19 cellular contexts compared by ENCODE assay signal in the genomic region with DNA sequence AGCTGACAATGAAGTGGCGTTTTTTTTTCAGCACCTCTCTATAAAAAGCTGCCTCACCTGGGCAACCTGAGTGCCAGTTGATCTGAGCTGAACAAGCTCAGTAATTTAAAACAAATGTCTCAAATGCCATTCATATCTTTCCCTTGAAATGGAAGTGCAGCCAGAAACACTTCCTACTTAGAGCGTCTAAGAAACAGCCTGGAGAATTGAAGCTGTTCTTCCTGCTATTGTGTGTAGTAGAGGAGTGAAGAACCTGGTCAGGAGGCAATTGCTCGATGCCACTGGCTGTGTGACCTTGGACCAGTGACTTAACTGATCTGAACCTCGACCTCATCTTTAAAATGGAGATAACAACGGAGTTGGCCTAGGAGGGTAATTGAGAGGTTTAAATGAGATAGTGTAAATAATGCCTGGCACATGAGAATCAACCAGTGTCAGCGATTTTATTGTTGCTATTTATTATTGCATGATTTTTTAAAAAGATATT.
A peak's percentile ranks its signal among the peaks of the same experiment; 100 is the strongest.
DNase-seq lines count a peak whose midpoint lies in the region; ATAC-seq, FAIRE-seq and TF ChIP-seq lines count a peak whose summit lies in the region.
"Had no signal": no experiment of that assay in that cellular context is flagged by ENCODE, and none has a peak within 500 bp of the region (broad histone marks: within the 10 kb centered on the region; RNA-seq: fewer than 3 reads in every experiment).

No MANE protein-coding gene starts in this region.

- ATAC-seq in GM21576 (IDR thresholded peaks at IDR 0.05; ENCODE audit: unreplicated experiment), result no peak
- ATAC-seq: CD8-positive, alpha-beta T cell had no signal

- H3K9me3 Mint-ChIP-seq in HFFc6, result no peaks in the 10 kb centered on the region
- H3K9me3 Mint-ChIP-seq: CD8-positive, alpha-beta T cell had no signal

- H3K27ac Mint-ChIP-seq in HFFc6, result no peak overlapping the region
- H3K27ac Mint-ChIP-seq: CD14-positive monocyte; CD8-positive, alpha-beta T cell had no signal

- no peak overlapping the region for H3K27ac ChIP-seq in neural cell (ENCODE audit: low read length)
- H3K27ac ChIP-seq: 22Rv1, HL-60 had no signal

- H4K20me1 ChIP-seq in neural cell (ENCODE audit: insufficient read depth), result no peaks in the 10 kb centered on the region

- peaks cover 8% of the 10 kb centered on the region for H3K27me3 Mint-ChIP-seq in HFFc6 (ENCODE audit: insufficient read depth)

- H3K36me3 Mint-ChIP-seq in HFFc6 (ENCODE audit: low read depth), result no peaks in the 10 kb centered on the region
- H3K36me3 Mint-ChIP-seq: CD14-positive monocyte; CD8-positive, alpha-beta T cell had no signal

- H3K79me2 ChIP-seq in neural cell (replicated peaks; ENCODE audit: insufficient read depth, low read length), result no peaks in the 10 kb centered on the region

- H3K4me3 ChIP-seq in neural cell (ENCODE audit: low read length), result no peak overlapping the region

- peak; percentile 47 for FAIRE-seq in islet of Langerhans (lab: Jason Lieb, UNC)
- FAIRE-seq: D721Med, GM12892 had no signal

- H3K4me1 Mint-ChIP-seq in HFFc6 (ENCODE audit: low read depth), result peaks cover 6% of the 10 kb centered on the region; the same call in 1 of the 2 replicates
- H3K4me1 Mint-ChIP-seq: CD14-positive monocyte had no signal

- H3K4me2 ChIP-seq in neural cell (ENCODE audit: low read length), result no peak overlapping the region

- TF ChIP-seq CTCF in neural cell (IDR thresholded peaks at IDR 0.05; ENCODE audit: poor library complexity, severe bottlenecking) (no peak), HFFc6 (IDR thresholded peaks at IDR 0.05) (no peak)

- H3F3A ChIP-seq in neural cell (ENCODE audit: insufficient read depth, low read length, poor library complexity, severe bottlenecking), result no peaks in the 10 kb centered on the region

- peak; percentile 52 for DNase-seq in NCI-H2029 (lab: John Stamatoyannopoulos, UW)
- no peak for DNase-seq in NCI-H2029 treated with DMSO at 0.1 percent for 48 hours (lab: John Stamatoyannopoulos, UW)
- DNase-seq in HFFc6, result no peak
- no peak for DNase-seq in NCI-H2107 (lab: John Stamatoyannopoulos, UW)
- DNase-seq: CD8-positive, alpha-beta T cell; COR-L47; DMS153; DND-41; GDM1; HCEC 1CT; KBM-7 had no signal

- no peak overlapping the region for H2AFZ ChIP-seq in neural cell (ENCODE audit: low read depth, low read length)

- no peak overlapping the region for H3K4me3 Mint-ChIP-seq in HFFc6
- H3K4me3 Mint-ChIP-seq: CD14-positive monocyte; CD8-positive, alpha-beta T cell had no signal

- no peaks in the 10 kb centered on the region for H3K36me3 ChIP-seq in neural cell (ENCODE audit: insufficient read depth, low read length)

- TF ChIP-seq EP300 in neural cell (conservative IDR thresholded peaks at IDR 0.05; ENCODE audit: poor library complexity, severe bottlenecking), result peak; percentile 78

- TF ChIP-seq RAD21 in neural cell (conservative IDR thresholded peaks at IDR 0.05), result no peak

- H3K9ac ChIP-seq in neural cell (ENCODE audit: low read length), result no peak overlapping the region

- no peaks in the 10 kb centered on the region for H3K9me2 ChIP-seq in neural cell (ENCODE audit: insufficient read depth, low read length)

- no peaks in the 10 kb centered on the region for H3K27me3 ChIP-seq in neural cell (ENCODE audit: insufficient read depth, low read depth, low read length)

- no peaks in the 10 kb centered on the region for H3K9me3 ChIP-seq in neural cell (ENCODE audit: low read length)

TF ChIP-seq in neural cell, 6 proteins besides CTCF, POLR2A, EP300 and RAD21:
- TF ChIP-seq SMC3 (conservative IDR thresholded peaks at IDR 0.05; ENCODE audit: poor library complexity) (no peak), EZH2 (IDR thresholded peaks at IDR 0.05; ENCODE audit: borderline replicate concordance, insufficient read depth, low read length, poor library complexity, severe bottlenecking) (no peak), TAF1 (IDR thresholded peaks at IDR 0.05; ENCODE audit: low read depth) (no peak), POLR2AphosphoS5 (IDR thresholded peaks at IDR 0.05) (no peak), MXI1 (conservative IDR thresholded peaks at IDR 0.05; ENCODE audit: poor library complexity, severe bottlenecking) (no peak)
- TF ChIP-seq, protein P1, sequence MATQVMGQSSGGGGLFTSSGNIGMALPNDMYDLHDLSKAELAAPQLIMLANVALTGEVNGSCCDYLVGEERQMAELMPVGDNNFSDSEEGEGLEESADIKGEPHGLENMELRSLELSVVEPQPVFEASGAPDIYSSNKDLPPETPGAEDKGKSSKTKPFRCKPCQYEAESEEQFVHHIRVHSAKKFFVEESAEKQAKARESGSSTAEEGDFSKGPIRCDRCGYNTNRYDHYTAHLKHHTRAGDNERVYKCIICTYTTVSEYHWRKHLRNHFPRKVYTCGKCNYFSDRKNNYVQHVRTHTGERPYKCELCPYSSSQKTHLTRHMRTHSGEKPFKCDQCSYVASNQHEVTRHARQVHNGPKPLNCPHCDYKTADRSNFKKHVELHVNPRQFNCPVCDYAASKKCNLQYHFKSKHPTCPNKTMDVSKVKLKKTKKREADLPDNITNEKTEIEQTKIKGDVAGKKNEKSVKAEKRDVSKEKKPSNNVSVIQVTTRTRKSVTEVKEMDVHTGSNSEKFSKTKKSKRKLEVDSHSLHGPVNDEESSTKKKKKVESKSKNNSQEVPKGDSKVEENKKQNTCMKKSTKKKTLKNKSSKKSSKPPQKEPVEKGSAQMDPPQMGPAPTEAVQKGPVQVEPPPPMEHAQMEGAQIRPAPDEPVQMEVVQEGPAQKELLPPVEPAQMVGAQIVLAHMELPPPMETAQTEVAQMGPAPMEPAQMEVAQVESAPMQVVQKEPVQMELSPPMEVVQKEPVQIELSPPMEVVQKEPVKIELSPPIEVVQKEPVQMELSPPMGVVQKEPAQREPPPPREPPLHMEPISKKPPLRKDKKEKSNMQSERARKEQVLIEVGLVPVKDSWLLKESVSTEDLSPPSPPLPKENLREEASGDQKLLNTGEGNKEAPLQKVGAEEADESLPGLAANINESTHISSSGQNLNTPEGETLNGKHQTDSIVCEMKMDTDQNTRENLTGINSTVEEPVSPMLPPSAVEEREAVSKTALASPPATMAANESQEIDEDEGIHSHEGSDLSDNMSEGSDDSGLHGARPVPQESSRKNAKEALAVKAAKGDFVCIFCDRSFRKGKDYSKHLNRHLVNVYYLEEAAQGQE (IDR thresholded peaks at IDR 0.05; ENCODE audit: borderline replicate concordance), result no peak
